ENCODE assay signal across 8 cellular contexts in genomic region chr6:13383280-13384163, GRCh38. TPM values are rescaled to one million over a fixed set of nuclear protein-coding genes. Genes with fewer than 3 reads are reported as not detected.
DNase-seq lines count a peak whose midpoint lies in the region; ATAC-seq and TF ChIP-seq lines count a peak whose summit lies in the region.

No MANE protein-coding gene starts in this region.

- peak; percentile 16 for TF ChIP-seq CTCF in fibroblast of pulmonary artery (IDR thresholded peaks at IDR 0.05; ENCODE audit: low read length, missing control alignments)
- TF ChIP-seq CTCF in stomach (IDR thresholded peaks at IDR 0.05), result peak in 1 of 7 experiments; percentile 27

- no peaks in the 10 kb centered on the region for H3K9me3 ChIP-seq in stomach

- ATAC-seq in GM18517 (IDR thresholded peaks at IDR 0.05; ENCODE audit: unreplicated experiment) (peak; percentile 97), HG02943 (IDR thresholded peaks at IDR 0.05; ENCODE audit: low read depth, unreplicated experiment) (peak; percentile 95)

- H3K4me1 ChIP-seq in stomach, result peaks cover 12 to 58% (median 40%) of the 10 kb centered on the region in 4 donors

- intact Hi-C loops in stomach (cut with DNase I; ENCODE audit: low total_unique reads), result no loop called here

- no peak for TF ChIP-seq EP300 in stomach (IDR thresholded peaks at IDR 0.05)

- no peaks in the 10 kb centered on the region for H3K36me3 ChIP-seq in stomach

- peak overlapping the region; percentile 31 to 70 (median 63) for H3K27ac ChIP-seq in stomach

- 41 to 49% (median 46%) methylated on average over 9 of the region's 9 CpGs for WGBS in stomach, 5 donors

- H3K4me3 ChIP-seq in fibroblast of pulmonary artery (replicated peaks; ENCODE audit: low read depth, low read length) (no peak overlapping the region), stomach (no peak overlapping the region)

- no peaks in the 10 kb centered on the region for H3K27me3 ChIP-seq in stomach

- DNase-seq in A172 (ENCODE audit: low spot score) (peak; percentile 40), NCI-H774 (lab: John Stamatoyannopoulos, UW) (peak; percentile 68), fibroblast of pulmonary artery (ENCODE audit: low read depth) (peak; percentile 76), stomach (no peak), NCI-H2171 (lab: John Stamatoyannopoulos, UW) (no peak), NCI-H187 treated with DMSO at 0.1 percent for 48 hours (lab: John Stamatoyannopoulos, UW) (no peak)

- TF ChIP-seq POLR2A in stomach (IDR thresholded peaks at IDR 0.05), result no peak

RNA-seq across cellular contexts. Expression of gene TBC1D7, which starts 55.2 kb away (rescaled TPM):
- total RNA-seq in A172 (2014; rRNA removed; shearing (Covaris generic)), result 29.7 and 52.5 TPM in 2 replicates
- 10 to 100 TPM in 1 of 5 donors, 1 to 10 TPM in 3, not detected in 1; 2.7 to 20.4 (median 7.5) TPM for total RNA-seq in stomach
- polyA plus RNA-seq in stomach, result 10 to 100 TPM in 2 of 3 donors, 1 to 10 TPM in 1; 8.2 to 15.3 (median 10.2) TPM

Comparison
In these comparisons a context has a peak if more than half of its experiments do, and no peak if none do; other contexts are left out.
1. DNase-seq: peak in A172 (single experiment), NCI-H774 (single experiment) and fibroblast of pulmonary artery (single experiment); none in stomach (single experiment), NCI-H2171 (single experiment) and NCI-H187 treated with DMSO at 0.1 percent for 48 hours (single experiment).